ENCODE assay signal across 25 cellular contexts in the genomic region with DNA sequence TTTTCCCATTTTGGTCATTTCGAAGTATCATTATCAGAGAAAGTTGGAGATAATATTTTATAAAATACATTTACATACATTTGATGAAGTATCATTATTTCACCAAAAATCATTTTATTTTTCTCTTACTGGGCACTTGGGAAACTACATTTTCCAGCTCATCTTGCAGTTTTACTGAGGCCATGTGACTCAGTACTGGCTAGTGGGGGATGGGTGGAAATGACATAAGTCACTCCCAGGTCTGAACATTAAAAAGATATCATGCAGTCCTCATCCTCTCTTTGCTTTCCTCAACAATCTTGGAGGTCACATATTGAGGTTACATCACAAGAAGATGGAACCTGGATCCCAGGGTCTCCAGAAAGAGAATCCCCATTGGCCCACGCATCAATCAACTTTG.
"Had no signal": no experiment of that assay in that cellular context is flagged by ENCODE, and none has a peak within 500 bp of the region (broad histone marks: within the 10 kb centered on the region; RNA-seq: fewer than 3 reads in every experiment).

No MANE protein-coding gene starts in this region.

- H3K4me1 Mint-ChIP-seq: immature natural killer cell; natural killer cell; stimulated activated memory B cell treated with anti-CD40 and anti-IgM and Interleukin-4, amounts not matched to agents 10 μg/mL and 1 μg/mL and 100 μg/mL, for 72 hours had no signal

- H3K4me2 ChIP-seq: neural progenitor cell had no signal

- H3K27me3 Mint-ChIP-seq: progenitor cell of endocrine pancreas; stimulated activated memory B cell treated with anti-CD40 and anti-IgM and Interleukin-4, amounts not matched to agents 10 μg/mL and 1 μg/mL and 100 μg/mL, for 72 hours had no signal

- H3K4me3 Mint-ChIP-seq: immature natural killer cell; memory B cell; mesothelial cell of epicardium; natural killer cell; neural progenitor cell; stimulated activated memory B cell treated with anti-CD40 and anti-IgM and Interleukin-4, amounts not matched to agents 10 μg/mL and 1 μg/mL and 100 μg/mL, for 72 hours; stimulated activated naive CD8-positive, alpha-beta T cell treated with anti-CD3 and anti-CD28 coated beads, Interleukin-15, Interleukin-2, amounts not matched to agents 100 ng/mL and 50 ng/mL, for 24 hours had no signal

- H2AFZ ChIP-seq: neural progenitor cell had no signal

- H3K36me3 Mint-ChIP-seq: immature natural killer cell; memory B cell; mesothelial cell of epicardium; natural killer cell; neural progenitor cell; stimulated activated memory B cell treated with anti-CD40 and anti-IgM and Interleukin-4, amounts not matched to agents 10 μg/mL and 1 μg/mL and 100 μg/mL, for 72 hours had no signal

- ATAC-seq: esophagus mucosa; gastroesophageal sphincter; left cardiac atrium; lower lobe of right lung; natural killer cell; pancreas; right cardiac atrium; stimulated activated memory B cell treated with anti-CD40 and anti-IgM and Interleukin-4, amounts not matched to agents 10 μg/mL and 1 μg/mL and 100 μg/mL, for 72 hours; upper lobe of right lung had no signal

- H3K9ac ChIP-seq: neural progenitor cell had no signal

- H3K27ac ChIP-seq: colonic mucosa, gastroesophageal sphincter, left ventricle myocardium inferior, lower lobe of right lung, neural progenitor cell, pancreas, tibial artery, upper lobe of right lung, vagina had no signal

- H3K9me3 Mint-ChIP-seq: immature natural killer cell; memory B cell; mesothelial cell of epicardium; natural killer cell; neural progenitor cell; stimulated activated memory B cell treated with anti-CD40 and anti-IgM and Interleukin-4, amounts not matched to agents 10 μg/mL and 1 μg/mL and 100 μg/mL, for 72 hours; stimulated activated naive CD8-positive, alpha-beta T cell treated with anti-CD3 and anti-CD28 coated beads, Interleukin-15, Interleukin-2, amounts not matched to agents 100 ng/mL and 50 ng/mL, for 24 hours had no signal

- H3K36me3 ChIP-seq: colonic mucosa, gastroesophageal sphincter, left ventricle myocardium inferior, lower lobe of right lung, neural progenitor cell, pancreas, tibial artery, upper lobe of right lung, vagina had no signal

- H3K27me3 ChIP-seq: colonic mucosa, neural progenitor cell, pancreas, tibial artery, upper lobe of right lung, vagina had no signal

- H3K9me3 ChIP-seq: colonic mucosa, gastroesophageal sphincter, left ventricle myocardium inferior, lower lobe of right lung, pancreas, tibial artery, upper lobe of right lung, vagina had no signal

- H3K4me1 ChIP-seq: gastroesophageal sphincter, left ventricle myocardium inferior, lower lobe of right lung, tibial artery, upper lobe of right lung had no signal

- DNase-seq: colonic mucosa; dermis blood vessel endothelial cell; glutamatergic neuron; immature natural killer cell; left cardiac atrium; left ventricle myocardium inferior; lower lobe of right lung; natural killer cell; occipital lobe; pancreas; right cardiac atrium; stimulated activated CD4-positive, alpha-beta T cell treated with anti-CD3 and anti-CD28 coated beads, Interleukin-15, amount 100 ng/mL, for 24 hours; stimulated activated CD4-positive, alpha-beta T cell treated with anti-CD3 and anti-CD28 coated beads, Interleukin-1b, Interleukin-23, amount 100 ng/mL, for 48 hours; stimulated activated CD4-positive, alpha-beta T cell treated with anti-CD3 and anti-CD28 coated beads, Interleukin-4, amount 100 ng/mL, for 24 hours; tibial artery; upper lobe of right lung had no signal

- H3K4me3 ChIP-seq: colonic mucosa, gastroesophageal sphincter, left ventricle myocardium inferior, lower lobe of right lung, neural progenitor cell, pancreas, tibial artery, upper lobe of right lung, vagina had no signal

- H3K27ac Mint-ChIP-seq: immature natural killer cell; memory B cell; natural killer cell; neural progenitor cell; stimulated activated memory B cell treated with anti-CD40 and anti-IgM and Interleukin-4, amounts not matched to agents 10 μg/mL and 1 μg/mL and 100 μg/mL, for 72 hours; stimulated activated naive CD8-positive, alpha-beta T cell treated with anti-CD3 and anti-CD28 coated beads, Interleukin-15, Interleukin-2, amounts not matched to agents 100 ng/mL and 50 ng/mL, for 24 hours had no signal
